ENCODE assay signal across 8 cellular contexts in genomic region chr2:54497738-54498680, GRCh38. TPM values are rescaled to one million over a fixed set of nuclear protein-coding genes. Genes with fewer than 3 reads are reported as not detected.
A peak's percentile ranks its signal among the peaks of the same experiment; 100 is the strongest.
DNase-seq lines count a peak whose midpoint lies in the region; ATAC-seq and TF ChIP-seq lines count a peak whose summit lies in the region.

No MANE protein-coding gene starts in this region.

- ATAC-seq in body of pancreas (peak; percentile 83), left lung (peak; percentile 60), GM19452 (IDR thresholded peaks at IDR 0.05; ENCODE audit: unreplicated experiment) (no peak), GM18870 (IDR thresholded peaks at IDR 0.05; ENCODE audit: unreplicated experiment) (no peak)

- no peak overlapping the region for H3K4me3 ChIP-seq in Jurkat, Clone E6-1 (ENCODE audit: low read length)
- H3K4me3 ChIP-seq in body of pancreas = no peak overlapping the region
- no peak overlapping the region for H3K4me3 ChIP-seq in left lung

- H3K4me1 ChIP-seq in body of pancreas (peaks cover 16% of the 10 kb centered on the region), left lung (peaks cover 17 to 37% of the 10 kb centered on the region in 2 donors)

- H3K9me3 ChIP-seq in body of pancreas (no peaks in the 10 kb centered on the region), left lung (no peaks in the 10 kb centered on the region)

- H3K36me3 ChIP-seq in body of pancreas (replicated peaks in 1 of 2; ENCODE audit: insufficient read depth in 1 of 2, low read depth in 2 of 2) (no peaks in the 10 kb centered on the region), left lung (peaks cover 0 to 3% of the 10 kb centered on the region in 2 donors)

- intact Hi-C loops in body of pancreas (cut with DNase I) = no loop called here
- intact Hi-C loops in left lung (cut with DNase I) = no loop called here

- 45 to 57% methylated on average over 8 of the region's 8 CpGs for WGBS in body of pancreas, 2 donors

- H3K27me3 ChIP-seq in body of pancreas = no peaks in the 10 kb centered on the region
- no peaks in the 10 kb centered on the region for H3K27me3 ChIP-seq in left lung

- DNase-seq in AG08396 (ENCODE audit: low spot score) (peak; percentile 35), body of pancreas (peak; percentile 47 to 66 (median 56)), left lung (no peak), hepatic stellate cell (ENCODE audit: low spot score) (no peak), NCI-H774 (lab: John Stamatoyannopoulos, UW) (no peak)
- peak; percentile 55 for DNase-seq in Jurkat, Clone E6-1 (ENCODE audit: low read depth, low spot score)

- peak in 6 of 7 experiments; percentile 13 to 52 (median 44) for TF ChIP-seq CTCF in body of pancreas (IDR thresholded peaks at IDR 0.05)
- TF ChIP-seq CTCF in left lung (IDR thresholded peaks at IDR 0.05) = peak in 1 of 2 donors; percentile 30

- H3K27ac ChIP-seq in body of pancreas (no peak overlapping the region), left lung (no peak overlapping the region)

- TF ChIP-seq POLR2A in body of pancreas (IDR thresholded peaks at IDR 0.05) = no peak

RNA-seq across cellular contexts. Expression of gene SPTBN1, which starts 41.9 kb away (rescaled TPM):
- 111 TPM for polyA plus RNA-seq in Jurkat, Clone E6-1 (2012; ENCODE audit: insufficient read depth, insufficient read length)
- total RNA-seq in body of pancreas = 100 to 1,000 TPM; 186 to 195 TPM
- total RNA-seq in left lung = 100 to 1,000 TPM; 441 to 550 TPM

Comparison
In these comparisons a context has a peak if more than half of its experiments do, and no peak if none do; other contexts are left out.
1. DNase-seq: peak in AG08396 (single experiment), Jurkat, Clone E6-1 (single experiment) and body of pancreas (4 of 4); none in left lung (0 of 2), hepatic stellate cell (single experiment) and NCI-H774 (single experiment).
2. ATAC-seq: peak in body of pancreas (single experiment) and left lung (single experiment); none in GM19452 (single experiment) and GM18870 (single experiment).